In genomic region chr18:26780520-26781325, GRCh38 we compare ENCODE assay signal across 26 cellular contexts.
A peak's percentile ranks its signal among the peaks of the same experiment; 100 is the strongest.
DNase-seq lines count a peak whose midpoint lies in the region; ATAC-seq and TF ChIP-seq lines count a peak whose summit lies in the region.
"Had no signal": no experiment of that assay in that cellular context is flagged by ENCODE, and none has a peak within 500 bp of the region (broad histone marks: within the 10 kb centered on the region; RNA-seq: fewer than 3 reads in every experiment).

No MANE protein-coding gene starts in this region.

- H3K27ac ChIP-seq in body of pancreas (peak overlapping the region in 1 of 4 donors; percentile 8), neural progenitor cell (no peak overlapping the region), colonic mucosa (no peak overlapping the region)
- H3K27ac ChIP-seq: gastroesophageal sphincter, hepatocyte, lower lobe of right lung, upper lobe of right lung, WERI-Rb-1 had no signal

- no peaks in the 10 kb centered on the region for H3F3A ChIP-seq in neural progenitor cell (ENCODE audit: low read depth)

- H3K4me2 ChIP-seq in neural progenitor cell: no peak overlapping the region
- H3K4me2 ChIP-seq: hepatocyte, smooth muscle cell had no signal

- H3K9me3 ChIP-seq in body of pancreas (no peaks in the 10 kb centered on the region), neural progenitor cell (ENCODE audit: low read depth) (no peaks in the 10 kb centered on the region), colonic mucosa (no peaks in the 10 kb centered on the region)
- H3K9me3 ChIP-seq: BE2C, gastroesophageal sphincter, lower lobe of right lung, upper lobe of right lung had no signal

- no peaks in the 10 kb centered on the region for H3K79me2 ChIP-seq in neural progenitor cell (ENCODE audit: low read depth)
- H3K79me2 ChIP-seq: hepatocyte had no signal

- H3K4me3 Mint-ChIP-seq in neural progenitor cell: no peak overlapping the region
- H3K4me3 Mint-ChIP-seq: activated naive CD4-positive, alpha-beta T cell treated with anti-CD3 and anti-CD28 coated beads, Interleukin-2, amount 50 U/mL, for 24 hours; naive thymus-derived CD8-positive, alpha-beta T cell had no signal

- DNase-seq in body of pancreas: no peak
- DNase-seq in neural progenitor cell (ENCODE audit: low spot score): no peak
- no peak for DNase-seq in KBM-7
- DNase-seq in GF-D8 (lab: John Stamatoyannopoulos, UW): no peak
- DNase-seq in colonic mucosa: no peak
- DNase-seq in activated CD8-positive, alpha-beta memory T cell treated with anti-CD3 and anti-CD28 coated beads for 24 hours: no peak
- DNase-seq: activated CD4-positive, alpha-beta T cell treated with anti-CD3 and anti-CD28 coated beads for 48 hours; amygdala; BE2C; lower lobe of right lung; naive thymus-derived CD8-positive, alpha-beta T cell; NCI-H1417; NCI-H2029 treated with DMSO at 0.1 percent for 48 hours; NCI-H2227 treated with DMSO at 0.1 percent for 48 hours; NCI-H526; retina; stimulated activated naive CD4-positive, alpha-beta T cell treated with Interleukin-2 at 50 U/mL for 16 hours; SW 1271; upper lobe of right lung; WERI-Rb-1 had no signal

- H3K27me3 ChIP-seq in body of pancreas (no peaks in the 10 kb centered on the region), neural progenitor cell (no peaks in the 10 kb centered on the region), colonic mucosa (no peaks in the 10 kb centered on the region)
- H3K27me3 ChIP-seq: BE2C had no signal

- no peaks in the 10 kb centered on the region for H3K36me3 ChIP-seq in body of pancreas (replicated peaks in 1 of 2; ENCODE audit: insufficient read depth in 1 of 2, low read depth in 2 of 2)
- no peaks in the 10 kb centered on the region for H3K36me3 ChIP-seq in neural progenitor cell
- no peaks in the 10 kb centered on the region for H3K36me3 ChIP-seq in colonic mucosa
- H3K36me3 ChIP-seq: BE2C, gastroesophageal sphincter, lower lobe of right lung, upper lobe of right lung, WERI-Rb-1 had no signal

- H3K9ac ChIP-seq in neural progenitor cell (no peak overlapping the region), colonic mucosa (ENCODE audit: low read depth in 2 of 2, low read length in 2 of 2) (no peak overlapping the region)

- WGBS in body of pancreas, 2 donors: 26 to 28% methylated on average over 5 of the region's 5 CpGs

- H3K9me3 Mint-ChIP-seq in neural progenitor cell: no peaks in the 10 kb centered on the region
- H3K9me3 Mint-ChIP-seq: activated naive CD4-positive, alpha-beta T cell treated with anti-CD3 and anti-CD28 coated beads, Interleukin-2, amount 50 U/mL, for 24 hours had no signal

- intact Hi-C loops in body of pancreas (cut with DNase I): no loop called here
- intact Hi-C loops in colonic mucosa (cut with DNase I): no loop called here

- peak; percentile 52 for ATAC-seq in GM18511 (IDR thresholded peaks at IDR 0.05; ENCODE audit: unreplicated experiment)
- peak; percentile 44 for ATAC-seq in HG02852 (IDR thresholded peaks at IDR 0.05; ENCODE audit: unreplicated experiment)
- peak; percentile 71 for ATAC-seq in body of pancreas
- ATAC-seq: gastroesophageal sphincter; lower lobe of right lung; naive thymus-derived CD8-positive, alpha-beta T cell; upper lobe of right lung had no signal

- no peak for TF ChIP-seq CTCF in body of pancreas (IDR thresholded peaks at IDR 0.05)
- no peak for TF ChIP-seq CTCF in neural progenitor cell (IDR thresholded peaks at IDR 0.05)
- TF ChIP-seq CTCF in colonic mucosa (IDR thresholded peaks at IDR 0.05): no peak

- no peaks in the 10 kb centered on the region for H4K20me1 ChIP-seq in neural progenitor cell (ENCODE audit: low read depth)

- no peak for TF ChIP-seq POLR2A in body of pancreas (IDR thresholded peaks at IDR 0.05)

- no peaks in the 10 kb centered on the region for H3K36me3 Mint-ChIP-seq in neural progenitor cell
- H3K36me3 Mint-ChIP-seq: activated naive CD4-positive, alpha-beta T cell treated with anti-CD3 and anti-CD28 coated beads, Interleukin-2, amount 50 U/mL, for 24 hours; naive thymus-derived CD8-positive, alpha-beta T cell had no signal

- H3K4me3 ChIP-seq in body of pancreas: no peak overlapping the region
- no peak overlapping the region for H3K4me3 ChIP-seq in neural progenitor cell
- no peak overlapping the region for H3K4me3 ChIP-seq in colonic mucosa
- H3K4me3 ChIP-seq: gastroesophageal sphincter, hepatocyte, lower lobe of right lung, smooth muscle cell, upper lobe of right lung had no signal

- in situ Hi-C loops in KBM-7 (cut with MboI; ENCODE audit: low pct_unique_long_range_greater_than_20kb, low sequenced_read_pairs): no loop called here

- H2AFZ ChIP-seq in neural progenitor cell (replicated peaks): no peak overlapping the region
- H2AFZ ChIP-seq: hepatocyte had no signal

- H3K27me3 Mint-ChIP-seq in neural progenitor cell (ENCODE audit: insufficient read depth, low read depth): peaks cover 6% of the 10 kb centered on the region

- H3K4me1 ChIP-seq in body of pancreas (peaks cover 14% of the 10 kb centered on the region), neural progenitor cell (peaks cover 22% of the 10 kb centered on the region), colonic mucosa (no peaks in the 10 kb centered on the region)
- H3K4me1 ChIP-seq: BE2C, gastroesophageal sphincter, lower lobe of right lung had no signal

- H3K4me1 Mint-ChIP-seq in neural progenitor cell: peaks cover 66% of the 10 kb centered on the region
- H3K4me1 Mint-ChIP-seq: activated naive CD4-positive, alpha-beta T cell treated with anti-CD3 and anti-CD28 coated beads, Interleukin-2, amount 50 U/mL, for 24 hours; naive thymus-derived CD8-positive, alpha-beta T cell had no signal

- peak overlapping the region; percentile 48 for H3K27ac Mint-ChIP-seq in neural progenitor cell
- H3K27ac Mint-ChIP-seq: activated naive CD4-positive, alpha-beta T cell treated with anti-CD3 and anti-CD28 coated beads, Interleukin-2, amount 50 U/mL, for 24 hours; naive thymus-derived CD8-positive, alpha-beta T cell had no signal
